In genomic region chr6:143293526-143293925, GRCh38 we compare ENCODE assay signal across 18 cellular contexts.
"Had no signal": no experiment of that assay in that cellular context is flagged by ENCODE, and none has a peak within 500 bp of the region (broad histone marks: within the 10 kb centered on the region; RNA-seq: fewer than 3 reads in every experiment).

No MANE protein-coding gene starts in this region.

- H3K4me1 ChIP-seq: SJCRH30 had no signal

- H3K9me3 ChIP-seq: SJCRH30 had no signal

- H3K27me3 ChIP-seq: SJCRH30 had no signal

- H3K4me3 ChIP-seq: SJCRH30 had no signal

- H3K36me3 ChIP-seq: SJCRH30 had no signal

- DNase-seq: KBM-7, MM.1S, NCI-H1092 treated with DMSO at 0.1 percent for 48 hours, NCI-H1436, NCI-H187, NCI-H2029, NCI-H2081 treated with DMSO at 0.1 percent for 48 hours, NCI-H2171, NCI-H226, NCI-H446, NCI-H510A, NCI-H524 treated with DMSO at 0.1 percent for 48 hours, NCI-H69, NCI-H774, RPMI8226, SHP77, SJCRH30 had no signal

- FAIRE-seq: RCC 7860 had no signal

- H3K27ac ChIP-seq: SJCRH30 had no signal
